In genomic region chr22:23891726-23892125, GRCh38 we compare ENCODE assay signal across 1 cellular context.
TF ChIP-seq lines count a peak whose summit lies in the region.

No MANE protein-coding gene starts in this region.

TF ChIP-seq in GM12878, 131 proteins besides CTCF, POLR2A, EP300 and RAD21:
- no peak for TF ChIP-seq PAX8 (IDR thresholded peaks at IDR 0.05)
- no peak for TF ChIP-seq MTA3 (IDR thresholded peaks at IDR 0.05; ENCODE audit: borderline replicate concordance, low read length)
- no peak for TF ChIP-seq POU2F2 (IDR thresholded peaks at IDR 0.05; ENCODE audit: borderline replicate concordance, low read depth, low read length)
- no peak for TF ChIP-seq SREBF1 (IDR thresholded peaks at IDR 0.05; ENCODE audit: low read length)
- TF ChIP-seq MYC (IDR thresholded peaks at IDR 0.05; ENCODE audit: insufficient read depth, insufficient read length, insufficient replicate concordance, low read length, severe bottlenecking) = no peak
- TF ChIP-seq MAX (IDR thresholded peaks at IDR 0.05; ENCODE audit: low read depth, low read length) = no peak
- no peak for TF ChIP-seq BCL11A (IDR thresholded peaks at IDR 0.05; ENCODE audit: low read depth, low read length)
